In the genomic region with DNA sequence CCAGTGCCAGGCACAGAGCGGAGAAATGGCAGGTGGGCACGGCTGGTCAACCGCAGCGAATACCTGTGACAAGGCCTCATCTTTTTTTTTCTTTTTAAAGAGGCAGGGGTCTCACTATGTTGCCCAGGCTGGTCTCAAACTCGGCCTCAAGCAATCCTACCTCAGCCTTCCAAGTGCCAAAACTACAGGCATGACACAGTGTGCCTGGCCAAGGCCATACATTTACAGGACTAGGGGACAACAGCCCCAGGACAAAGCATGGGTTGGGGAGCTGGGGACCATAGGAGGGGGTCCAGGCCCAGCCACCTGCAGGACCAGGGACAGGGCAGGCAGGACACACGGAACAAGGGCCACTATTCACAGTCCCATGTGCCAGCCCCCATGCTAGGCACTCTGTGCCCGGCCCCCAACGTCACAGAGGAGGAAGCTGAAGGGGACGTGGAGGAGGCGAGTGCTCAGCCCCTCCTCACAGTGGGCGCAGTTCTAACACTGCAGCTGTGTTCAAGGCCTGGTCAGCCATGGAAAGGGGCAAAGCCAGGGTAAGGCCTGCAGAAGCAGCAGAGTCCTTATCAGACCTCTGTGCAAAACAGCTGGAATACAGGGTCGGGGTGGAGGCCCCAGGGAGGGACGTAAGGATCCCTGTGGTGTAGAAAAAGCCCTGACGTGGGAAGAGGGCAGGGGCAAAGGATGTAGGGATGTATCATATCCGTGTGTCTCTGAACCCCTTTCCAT, we compare ENCODE assay signal across 12 cellular contexts. TPM values are rescaled to one million over a fixed set of nuclear protein-coding genes. Genes with fewer than 3 reads are reported as not detected.
DNase-seq lines count a peak whose midpoint lies in the region; FAIRE-seq and TF ChIP-seq lines count a peak whose summit lies in the region.
"Had no signal": no experiment of that assay in that cellular context is flagged by ENCODE, and none has a peak within 500 bp of the region (broad histone marks: within the 10 kb centered on the region; RNA-seq: fewer than 3 reads in every experiment).

No MANE protein-coding gene starts in this region.

- peak overlapping the region; percentile 74 for H3K27ac Mint-ChIP-seq in neural progenitor cell

- H3K27me3 Mint-ChIP-seq in neural progenitor cell (ENCODE audit: insufficient read depth, low read depth), result peaks cover 3% of the 10 kb centered on the region

- peaks cover 98% of the 10 kb centered on the region for H4K20me1 ChIP-seq in neural progenitor cell (ENCODE audit: low read depth)

- no peaks in the 10 kb centered on the region for H3K9me3 Mint-ChIP-seq in neural progenitor cell

- H3K79me2 ChIP-seq in neural progenitor cell (ENCODE audit: low read depth), result peaks cover 59% of the 10 kb centered on the region

- peaks cover 47% of the 10 kb centered on the region for H3K4me1 Mint-ChIP-seq in neural progenitor cell

- H3K36me3 Mint-ChIP-seq in neural progenitor cell, result peaks cover 2% of the 10 kb centered on the region

- DNase-seq in left ventricle myocardium inferior, result no peak
- no peak for DNase-seq in cardiac septum (ENCODE audit: low spot score)
- no peak for DNase-seq in breast epithelium (ENCODE audit: low spot score in 2 of 2)
- DNase-seq in neural progenitor cell (ENCODE audit: low spot score), result no peak
- no peak for DNase-seq in vagina (ENCODE audit: extremely low spot score in 2 of 2)
- DNase-seq in small intestine, result no peak
- no peak for DNase-seq in NCI-H524 (lab: John Stamatoyannopoulos, UW)
- no peak for DNase-seq in HCEC 1CT
- DNase-seq: EL, NCI-H1436 treated with DMSO at 0.1 percent for 48 hours, NCI-H526 treated with DMSO at 0.1 percent for 48 hours, SHP77 treated with DMSO at 0.1 percent for 48 hours had no signal

- H3K27ac ChIP-seq in left ventricle myocardium inferior (replicated peaks) (peak overlapping the region; percentile 94), breast epithelium (peak overlapping the region; percentile 6 to 93), neural progenitor cell (no peak overlapping the region), vagina (peak overlapping the region; percentile 90), small intestine (ENCODE audit: low read depth in 1 of 2, low read length in 1 of 2) (no peak overlapping the region)

- intact Hi-C loops in left ventricle myocardium inferior (cut with micrococcal nuclease) (no loop called here), cardiac septum (cut with DNase I) (no loop called here), breast epithelium (cut with DNase I; ENCODE audit: low total_unique reads) (no loop called here), vagina (cut with DNase I) (no loop called here)

- no peak for TF ChIP-seq POLR2A in breast epithelium (IDR thresholded peaks at IDR 0.05)
- TF ChIP-seq POLR2A in vagina (IDR thresholded peaks at IDR 0.05), result no peak

- no peak overlapping the region for H3K4me3 Mint-ChIP-seq in neural progenitor cell

- peaks cover 21% of the 10 kb centered on the region for H3F3A ChIP-seq in neural progenitor cell (ENCODE audit: low read depth)

- H3K36me3 ChIP-seq in left ventricle myocardium inferior, result peaks cover 4% of the 10 kb centered on the region
- H3K36me3 ChIP-seq in breast epithelium, result no peaks in the 10 kb centered on the region
- no peaks in the 10 kb centered on the region for H3K36me3 ChIP-seq in neural progenitor cell
- H3K36me3 ChIP-seq in vagina, result no peaks in the 10 kb centered on the region
- H3K36me3 ChIP-seq in small intestine (ENCODE audit: control insufficient read depth in 2 of 2, insufficient read depth in 2 of 2, low read length in 2 of 2), result no peaks in the 10 kb centered on the region

- no peak for FAIRE-seq in small intestine (lab: Jason Lieb, UNC)

- no peak overlapping the region for H3K9ac ChIP-seq in neural progenitor cell

- no peaks in the 10 kb centered on the region for H3K27me3 ChIP-seq in left ventricle myocardium inferior (ENCODE audit: low read depth)
- H3K27me3 ChIP-seq in breast epithelium, result no peaks in the 10 kb centered on the region
- no peaks in the 10 kb centered on the region for H3K27me3 ChIP-seq in neural progenitor cell
- no peaks in the 10 kb centered on the region for H3K27me3 ChIP-seq in vagina
- H3K27me3 ChIP-seq in small intestine (ENCODE audit: control insufficient read depth in 2 of 2, insufficient read depth in 2 of 2, low read length in 2 of 2), result no peaks in the 10 kb centered on the region

- WGBS in small intestine, 3 donors, result 89 to 90% (median 90%) methylated on average over 14 to 15 of the region's 15 CpGs

- H3K4me3 ChIP-seq in left ventricle myocardium inferior (no peak overlapping the region), breast epithelium (no peak overlapping the region), neural progenitor cell (no peak overlapping the region), vagina (no peak overlapping the region), small intestine (ENCODE audit: low read depth in 1 of 2, low read length in 2 of 2) (no peak overlapping the region)

- TF ChIP-seq CTCF in left ventricle myocardium inferior (IDR thresholded peaks at IDR 0.05; ENCODE audit: borderline replicate concordance) (no peak), breast epithelium (IDR thresholded peaks at IDR 0.05) (no peak), neural progenitor cell (IDR thresholded peaks at IDR 0.05) (no peak), vagina (IDR thresholded peaks at IDR 0.05) (no peak)

- H3K4me2 ChIP-seq in neural progenitor cell, result no peak overlapping the region

- H3K9me3 ChIP-seq in left ventricle myocardium inferior (replicated peaks) (no peaks in the 10 kb centered on the region), breast epithelium (no peaks in the 10 kb centered on the region), neural progenitor cell (ENCODE audit: low read depth) (no peaks in the 10 kb centered on the region), vagina (no peaks in the 10 kb centered on the region), small intestine (ENCODE audit: control insufficient read depth, low read depth) (no peaks in the 10 kb centered on the region)

- H2AFZ ChIP-seq in neural progenitor cell (replicated peaks), result no peak overlapping the region

- peaks cover 100% of the 10 kb centered on the region for H3K4me1 ChIP-seq in left ventricle myocardium inferior
- H3K4me1 ChIP-seq in breast epithelium, result peaks cover 47 to 85% of the 10 kb centered on the region in 2 donors
- peaks cover 39% of the 10 kb centered on the region for H3K4me1 ChIP-seq in neural progenitor cell
- H3K4me1 ChIP-seq in vagina, result peaks cover 100% of the 10 kb centered on the region
- peaks cover 10 to 19% of the 10 kb centered on the region in 2 donors for H3K4me1 ChIP-seq in small intestine (ENCODE audit: control insufficient read depth in 2 of 2, insufficient read depth in 1 of 2, low read depth in 1 of 2, low read length in 1 of 2)

RNA-seq across cellular contexts. Expression of gene SH3GL1, which starts 28.3 kb away (rescaled TPM):
- 18.6 TPM for total RNA-seq in left ventricle myocardium inferior
- total RNA-seq in cardiac septum, result 22.0 TPM
- 10 to 100 TPM; 25.6 to 52.5 (median 33.8) TPM for total RNA-seq in breast epithelium
- total RNA-seq in neural progenitor cell (ENCODE audit: low replicate concordance), result 25.3 and 87.0 TPM in 2 replicates
- 65.6 TPM for total RNA-seq in vagina
- 100 to 1,000 TPM in 2 of 3 donors, 10 to 100 TPM in 1; 64.9 to 108 (median 101) TPM for polyA plus RNA-seq in small intestine

RNA-seq across cellular contexts. Expression of gene MPND, which starts 28.7 kb away (rescaled TPM):
- 19.2 TPM for total RNA-seq in left ventricle myocardium inferior
- 14.9 TPM for total RNA-seq in cardiac septum
- 1 to 10 TPM; 6.1 to 7.7 (median 7.5) TPM for total RNA-seq in breast epithelium
- 10.6 and 30.4 TPM in 2 replicates for total RNA-seq in neural progenitor cell (ENCODE audit: low replicate concordance)
- 10.1 TPM for total RNA-seq in vagina
- polyA plus RNA-seq in small intestine, result 10 to 100 TPM; 27.0 to 45.1 (median 43.8) TPM

RNA-seq across cellular contexts. Expression of gene CHAF1A, which starts 30.4 kb away (rescaled TPM):
- total RNA-seq in left ventricle myocardium inferior (5.1 TPM), cardiac septum (5.1 TPM), breast epithelium (1 to 10 TPM; 6.3 to 8.2 (median 7.9) TPM), neural progenitor cell (ENCODE audit: low replicate concordance) (37.5 and 82.1 TPM in 2 replicates), vagina (21.4 TPM)
- 10 to 100 TPM in 1 of 3 donors, 1 to 10 TPM in 2; 4.0 to 13.5 (median 5.9) TPM for polyA plus RNA-seq in small intestine

RNA-seq across cellular contexts. Expression of gene STAP2, which starts 33.4 kb away (rescaled TPM):
- 2.6 TPM for total RNA-seq in left ventricle myocardium inferior
- 0.83 TPM for total RNA-seq in cardiac septum
- total RNA-seq in breast epithelium, result 10 to 100 TPM in 2 of 3 donors, 1 to 10 TPM in 1; 1.6 to 51.4 (median 25.9) TPM
- total RNA-seq in neural progenitor cell (ENCODE audit: low replicate concordance), result 5.7 and 6.8 TPM in 2 replicates
- total RNA-seq in vagina, result 29.2 TPM
- 100 to 1,000 TPM in 2 of 3 donors, 10 to 100 TPM in 1; 85.8 to 261 (median 194) TPM for polyA plus RNA-seq in small intestine

Comparison
In these comparisons a context has a peak if more than half of its experiments do, and no peak if none do; other contexts are left out.
1. H3K27ac ChIP-seq: peak in left ventricle myocardium inferior (single experiment), breast epithelium (2 of 2) and vagina (single experiment); none in neural progenitor cell (single experiment) and small intestine (0 of 2).